In genomic region chr12:49646871-49647270, GRCh38 we compare ENCODE assay signal across 22 cellular contexts. TPM values are rescaled to one million over a fixed set of nuclear protein-coding genes. Genes with fewer than 3 reads are reported as not detected.
DNase-seq lines count a peak whose midpoint lies in the region; ATAC-seq and TF ChIP-seq lines count a peak whose summit lies in the region.
"Had no signal": no experiment of that assay in that cellular context is flagged by ENCODE, and none has a peak within 500 bp of the region (broad histone marks: within the 10 kb centered on the region; RNA-seq: fewer than 3 reads in every experiment).

No MANE protein-coding gene starts in this region.

- H3K27ac ChIP-seq in ascending aorta (peak overlapping the region; percentile 58 to 72), lower lobe of right lung (peak overlapping the region; percentile 82), thoracic aorta (peak overlapping the region; percentile 37 to 63)
- H3K27ac ChIP-seq: 22Rv1 had no signal

- H3K4me1 Mint-ChIP-seq in activated CD4-positive, alpha-beta memory T cell treated with anti-CD3 and anti-CD28 coated beads for 36 hours (ENCODE audit: low read depth), result peaks cover 13% of the 10 kb centered on the region
- H3K4me1 Mint-ChIP-seq in activated CD4-positive, alpha-beta memory T cell treated with anti-CD3 and anti-CD28 coated beads, Interleukin-2, amount 10 ng/mL, durations not matched to agents 7 days and 5 days, result peaks cover 26% of the 10 kb centered on the region
- peaks cover 10% of the 10 kb centered on the region for H3K4me1 Mint-ChIP-seq in WTC11
- H3K4me1 Mint-ChIP-seq in T-helper 2 cell treated with Interferon-gamma antibody and Interleukin-4, amounts not matched to agents 5 μg/mL and 100 μg/mL, for 36 hours (ENCODE audit: low read depth), result peaks cover 17% of the 10 kb centered on the region

- DNase-seq in activated CD4-positive, alpha-beta memory T cell treated with anti-CD3 and anti-CD28 coated beads for 36 hours, result no peak
- no peak for DNase-seq in activated CD4-positive, alpha-beta memory T cell treated with anti-CD3 and anti-CD28 coated beads, Interleukin-2, amount 10 ng/mL, durations not matched to agents 7 days and 5 days
- no peak for DNase-seq in ascending aorta (ENCODE audit: low spot score in 2 of 2)
- DNase-seq in lower lobe of right lung, result no peak
- no peak for DNase-seq in thoracic aorta (ENCODE audit: low spot score)
- DNase-seq in NOMO-1 (lab: John Stamatoyannopoulos, UW; ENCODE audit: unreplicated experiment in 2 of 2), result no peak
- DNase-seq in WTC11 (ENCODE audit: low spot score), result no peak
- DNase-seq in T-helper 2 cell treated with Interferon-gamma antibody and Interleukin-4, amounts not matched to agents 5 μg/mL and 100 μg/mL, for 36 hours (ENCODE audit: low spot score), result no peak
- DNase-seq: activated CD4-positive, alpha-beta T cell treated with anti-CD3 and anti-CD28 coated beads, Interleukin-2, amount 50 U/mL, for 1 hour; activated naive CD4-positive, alpha-beta T cell treated with anti-CD3 and anti-CD28 coated beads, Interleukin-2, amount 10 ng/mL, durations not matched to agents 7 days and 5 days; activated T-cell treated with anti-CD3 and anti-CD28 coated beads, Interleukin-2, amount 50 U/mL, for 1 hour; aorta; H9; left colon; MG63; NCI-H1436; NCI-H2171; NCI-H526; SHP77; stimulated activated CD4-positive, alpha-beta T cell treated with anti-CD3 and anti-CD28 coated beads, Interleukin-15, amount 100 ng/mL, for 24 hours; T-cell had no signal

- H3K27ac Mint-ChIP-seq in activated CD4-positive, alpha-beta memory T cell treated with anti-CD3 and anti-CD28 coated beads for 36 hours, result peak overlapping the region; percentile 23
- no peak overlapping the region for H3K27ac Mint-ChIP-seq in activated CD4-positive, alpha-beta memory T cell treated with anti-CD3 and anti-CD28 coated beads, Interleukin-2, amount 10 ng/mL, durations not matched to agents 7 days and 5 days
- H3K27ac Mint-ChIP-seq in WTC11, result no peak overlapping the region
- H3K27ac Mint-ChIP-seq in T-helper 2 cell treated with Interferon-gamma antibody and Interleukin-4, amounts not matched to agents 5 μg/mL and 100 μg/mL, for 36 hours, result no peak overlapping the region
- H3K27ac Mint-ChIP-seq: activated naive CD4-positive, alpha-beta T cell treated with anti-CD3 and anti-CD28 coated beads, Interleukin-2, amount 10 ng/mL, durations not matched to agents 7 days and 5 days had no signal

- H3K4me3 ChIP-seq in ascending aorta (no peak overlapping the region), lower lobe of right lung (no peak overlapping the region), thoracic aorta (no peak overlapping the region)
- H3K4me3 ChIP-seq: MG63 had no signal

- H3K27me3 ChIP-seq in ascending aorta (no peaks in the 10 kb centered on the region), lower lobe of right lung (ENCODE audit: low read depth) (no peaks in the 10 kb centered on the region), thoracic aorta (replicated peaks; ENCODE audit: insufficient read depth) (no peaks in the 10 kb centered on the region)
- H3K27me3 ChIP-seq: MG63 had no signal

- CTCF ChIA-PET in activated CD4-positive, alpha-beta memory T cell treated with anti-CD3 and anti-CD28 coated beads for 36 hours (lab: Charles Lee), result interaction anchor here (0.9 to 9.3 kb wide), 4 partner anchors 9 to 131 kb away, joined by 3 to 281 read pairs (median 18); partner anchors contain the start of gene FMNL3
- CTCF ChIA-PET in activated CD4-positive, alpha-beta memory T cell treated with anti-CD3 and anti-CD28 coated beads, Interleukin-2, amount 10 ng/mL, durations not matched to agents 7 days and 5 days (lab: Charles Lee), result interaction anchor here (0.9 to 16.9 kb wide), 5 partner anchors 9 to 95 kb away, joined by 3 to 372 read pairs (median 14); partner anchors contain the start of genes FMNL3 and TMBIM6
- CTCF ChIA-PET in WTC11 (lab: Charles Lee), result interaction anchor here (0.6 to 2.8 kb wide), 5 partner anchors 10 to 104 kb away, joined by 4 to 16 read pairs (median 4); partner anchors contain the start of gene TMBIM6

- peaks cover 11% of the 10 kb centered on the region for H3K36me3 Mint-ChIP-seq in activated CD4-positive, alpha-beta memory T cell treated with anti-CD3 and anti-CD28 coated beads for 36 hours
- peaks cover 32% of the 10 kb centered on the region for H3K36me3 Mint-ChIP-seq in activated CD4-positive, alpha-beta memory T cell treated with anti-CD3 and anti-CD28 coated beads, Interleukin-2, amount 10 ng/mL, durations not matched to agents 7 days and 5 days (ENCODE audit: low read depth)
- peaks cover 45% of the 10 kb centered on the region for H3K36me3 Mint-ChIP-seq in WTC11
- H3K36me3 Mint-ChIP-seq in T-helper 2 cell treated with Interferon-gamma antibody and Interleukin-4, amounts not matched to agents 5 μg/mL and 100 μg/mL, for 36 hours (ENCODE audit: low read depth), result peaks cover 36% of the 10 kb centered on the region

- POLR2A ChIA-PET in activated CD4-positive, alpha-beta memory T cell treated with anti-CD3 and anti-CD28 coated beads for 36 hours (lab: Charles Lee), result interaction anchor here (0.6 kb wide), 1 partner anchor 9 kb away, joined by 3 read pairs; no protein-coding TSS in a partner anchor
- POLR2A ChIA-PET in activated CD4-positive, alpha-beta memory T cell treated with anti-CD3 and anti-CD28 coated beads, Interleukin-2, amount 10 ng/mL, durations not matched to agents 7 days and 5 days (lab: Charles Lee), result interaction anchor here (1.5 to 1.9 kb wide), 2 partner anchors 63 to 95 kb away, joined by 3 to 7 read pairs; partner anchors contain the start of gene TMBIM6
- POLR2A ChIA-PET in WTC11 (lab: Charles Lee), result no interaction called here

- H3K36me3 ChIP-seq in ascending aorta (peaks cover 31 to 76% of the 10 kb centered on the region in 2 donors), lower lobe of right lung (peaks cover 90% of the 10 kb centered on the region), thoracic aorta (peaks cover 33% of the 10 kb centered on the region)

- intact Hi-C loops in activated CD4-positive, alpha-beta memory T cell treated with anti-CD3 and anti-CD28 coated beads for 36 hours (cut with micrococcal nuclease), result no loop called here
- intact Hi-C loops in ascending aorta (cut with DNase I), result loop anchor here (10.0 kb wide), 1 partner anchor 198 kb away; the partner anchor contains the start of gene BCDIN3D
- intact Hi-C loops in lower lobe of right lung (cut with DNase I), result no loop called here

- peaks cover 0 to 19% of the 10 kb centered on the region in 2 donors for H3K4me1 ChIP-seq in ascending aorta
- peaks cover 56% of the 10 kb centered on the region for H3K4me1 ChIP-seq in lower lobe of right lung
- peaks cover 14 to 21% of the 10 kb centered on the region in 2 donors for H3K4me1 ChIP-seq in thoracic aorta (ENCODE audit: control insufficient read depth in 1 of 2, low read depth in 2 of 2)

- TF ChIP-seq CTCF in ascending aorta (IDR thresholded peaks at IDR 0.05) (no peak), lower lobe of right lung (IDR thresholded peaks at IDR 0.05) (no peak), thoracic aorta (IDR thresholded peaks at IDR 0.05) (no peak), WTC11 (IDR thresholded peaks at IDR 0.05) (no peak)

- H3K9me3 ChIP-seq in ascending aorta (no peaks in the 10 kb centered on the region), lower lobe of right lung (no peaks in the 10 kb centered on the region), thoracic aorta (no peaks in the 10 kb centered on the region)
- H3K9me3 ChIP-seq: MG63 had no signal

- no peak overlapping the region for H3K4me3 Mint-ChIP-seq in activated CD4-positive, alpha-beta memory T cell treated with anti-CD3 and anti-CD28 coated beads for 36 hours
- H3K4me3 Mint-ChIP-seq in activated CD4-positive, alpha-beta memory T cell treated with anti-CD3 and anti-CD28 coated beads, Interleukin-2, amount 10 ng/mL, durations not matched to agents 7 days and 5 days, result no peak overlapping the region
- no peak overlapping the region for H3K4me3 Mint-ChIP-seq in WTC11
- no peak overlapping the region for H3K4me3 Mint-ChIP-seq in T-helper 2 cell treated with Interferon-gamma antibody and Interleukin-4, amounts not matched to agents 5 μg/mL and 100 μg/mL, for 36 hours
- H3K4me3 Mint-ChIP-seq: activated naive CD4-positive, alpha-beta T cell treated with anti-CD3 and anti-CD28 coated beads, Interleukin-2, amount 10 ng/mL, durations not matched to agents 7 days and 5 days; H9; T-cell had no signal

- ATAC-seq in lower lobe of right lung (no peak), thoracic aorta (ENCODE audit: insufficient number of reproducible peaks, low FRiP score, low read depth) (no peak), WTC11 (no peak)
- ATAC-seq: left colon, T-cell had no signal

- no peaks in the 10 kb centered on the region for H3K27me3 Mint-ChIP-seq in activated CD4-positive, alpha-beta memory T cell treated with anti-CD3 and anti-CD28 coated beads for 36 hours
- H3K27me3 Mint-ChIP-seq in activated CD4-positive, alpha-beta memory T cell treated with anti-CD3 and anti-CD28 coated beads, Interleukin-2, amount 10 ng/mL, durations not matched to agents 7 days and 5 days, result no peaks in the 10 kb centered on the region
- no peaks in the 10 kb centered on the region for H3K27me3 Mint-ChIP-seq in WTC11 (ENCODE audit: low read depth)
- no peaks in the 10 kb centered on the region for H3K27me3 Mint-ChIP-seq in T-helper 2 cell treated with Interferon-gamma antibody and Interleukin-4, amounts not matched to agents 5 μg/mL and 100 μg/mL, for 36 hours (ENCODE audit: low read depth)
- H3K27me3 Mint-ChIP-seq: activated naive CD4-positive, alpha-beta T cell treated with anti-CD3 and anti-CD28 coated beads, Interleukin-2, amount 10 ng/mL, durations not matched to agents 7 days and 5 days; T-cell had no signal

- H3K9me3 Mint-ChIP-seq in activated CD4-positive, alpha-beta memory T cell treated with anti-CD3 and anti-CD28 coated beads for 36 hours, result no peaks in the 10 kb centered on the region
- H3K9me3 Mint-ChIP-seq in activated CD4-positive, alpha-beta memory T cell treated with anti-CD3 and anti-CD28 coated beads, Interleukin-2, amount 10 ng/mL, durations not matched to agents 7 days and 5 days, result no peaks in the 10 kb centered on the region
- H3K9me3 Mint-ChIP-seq in WTC11, result no peaks in the 10 kb centered on the region
- no peaks in the 10 kb centered on the region for H3K9me3 Mint-ChIP-seq in T-helper 2 cell treated with Interferon-gamma antibody and Interleukin-4, amounts not matched to agents 5 μg/mL and 100 μg/mL, for 36 hours
- H3K9me3 Mint-ChIP-seq: activated naive CD4-positive, alpha-beta T cell treated with anti-CD3 and anti-CD28 coated beads, Interleukin-2, amount 10 ng/mL, durations not matched to agents 7 days and 5 days; H9; T-cell had no signal

RNA-seq across cellular contexts. Expression of gene PRPF40B, which starts 23.5 kb away (rescaled TPM):
- 1 to 10 TPM; 6.2 to 8.9 TPM for total RNA-seq in activated CD4-positive, alpha-beta memory T cell treated with anti-CD3 and anti-CD28 coated beads for 36 hours
- total RNA-seq in activated CD4-positive, alpha-beta memory T cell treated with anti-CD3 and anti-CD28 coated beads, Interleukin-2, amount 10 ng/mL, durations not matched to agents 7 days and 5 days, result 1 to 10 TPM; 8.0 to 8.7 TPM
- total RNA-seq in ascending aorta, result 9.5 TPM
- 19.3 TPM for total RNA-seq in lower lobe of right lung
- total RNA-seq in thoracic aorta, result 10 to 100 TPM; 21.9 to 31.4 TPM
- total RNA-seq in WTC11 (2021), result 38.0 to 46.0 TPM (median 40.5 TPM) in 3 replicates

RNA-seq across cellular contexts. Expression of gene FAM186B, which starts 41.4 kb away (rescaled TPM):
- not detected for total RNA-seq in activated CD4-positive, alpha-beta memory T cell treated with anti-CD3 and anti-CD28 coated beads for 36 hours
- not detected for total RNA-seq in activated CD4-positive, alpha-beta memory T cell treated with anti-CD3 and anti-CD28 coated beads, Interleukin-2, amount 10 ng/mL, durations not matched to agents 7 days and 5 days
- total RNA-seq in ascending aorta, result not detected
- total RNA-seq in lower lobe of right lung, result 0.65 TPM
- total RNA-seq in thoracic aorta, result under 1 TPM; 0.42 to 0.54 TPM
- total RNA-seq in WTC11 (2021), result 0.16 to 0.39 TPM (median 0.21 TPM) in 3 replicates
